ENCODE assay signal across 8 cellular contexts in the genomic region with DNA sequence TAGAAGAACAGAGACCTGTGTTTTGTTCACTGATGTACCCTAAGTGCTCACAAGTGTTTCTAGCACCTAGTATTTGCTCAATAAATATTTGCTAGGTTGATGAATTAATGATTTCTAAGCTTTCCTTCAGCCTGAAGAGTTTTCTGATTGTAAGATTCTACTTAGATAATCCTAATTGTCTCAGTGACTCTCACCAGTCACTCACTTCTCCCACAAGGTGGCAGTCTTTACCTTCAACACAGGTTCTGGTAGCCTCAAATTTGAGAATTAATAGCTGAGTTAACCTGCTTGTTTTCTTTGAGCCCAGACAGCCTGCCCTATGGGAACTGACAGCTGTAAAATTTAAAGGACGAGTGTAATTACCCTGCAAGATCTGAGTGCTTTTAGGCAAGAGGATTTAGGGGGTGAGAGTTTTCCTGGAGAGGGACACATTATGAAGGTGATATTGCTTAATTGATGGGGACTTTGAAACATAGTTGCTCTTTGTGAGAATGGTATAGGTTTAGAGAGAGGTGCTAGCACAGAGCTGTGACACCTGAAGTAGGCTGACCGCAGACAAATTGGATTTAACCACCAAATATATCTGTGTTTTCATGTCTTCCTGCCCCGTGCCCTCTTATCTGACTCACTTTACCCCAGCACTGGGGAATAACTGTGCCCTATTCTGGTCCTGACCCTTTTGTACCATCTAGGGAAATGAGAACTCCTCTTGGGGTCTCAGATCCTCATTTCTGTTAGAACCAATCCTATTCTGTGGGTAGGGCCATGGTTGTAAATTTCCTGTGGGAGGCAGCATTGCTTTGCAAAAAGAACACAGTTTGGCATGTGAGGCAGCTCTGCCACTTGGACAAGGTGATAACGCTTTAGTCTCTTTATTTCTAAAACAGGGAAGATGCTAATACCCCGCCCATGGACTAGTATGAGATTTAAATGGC. TPM values are rescaled to one million over a fixed set of nuclear protein-coding genes. Genes with fewer than 3 reads are reported as not detected.
DNase-seq lines count a peak whose midpoint lies in the region; ATAC-seq and TF ChIP-seq lines count a peak whose summit lies in the region.

No MANE protein-coding gene starts in this region.

- H3K9me2 ChIP-seq in SU-DHL-6 (replicated peaks; ENCODE audit: insufficient read depth, low read length): no peaks in the 10 kb centered on the region

- WGBS in right lobe of liver (ENCODE audit: insufficient coverage, low coverage, low lambda C conversion rate, missing lambda C conversion rate): 36% methylated on average over 4 of the region's 5 CpGs
- WGBS in thyroid gland, 2 donors: 45 to 51% methylated on average over 5 of the region's 5 CpGs

- no peak overlapping the region for H2AFZ ChIP-seq in SU-DHL-6 (ENCODE audit: low read depth, low read length, severe bottlenecking)

- peak overlapping the region; percentile 96 for H3K27ac ChIP-seq in SU-DHL-6 (ENCODE audit: low read depth, low read length)
- no peak overlapping the region for H3K27ac ChIP-seq in coronary artery
- no peak overlapping the region for H3K27ac ChIP-seq in right lobe of liver
- H3K27ac ChIP-seq in thyroid gland: no peak overlapping the region

- H3K4me1 ChIP-seq in right lobe of liver: peaks cover 0 to 3% (median 0%) of the 10 kb centered on the region in 4 donors
- H3K4me1 ChIP-seq in thyroid gland: no peaks in the 10 kb centered on the region

- H3K27me3 ChIP-seq in H7 (ENCODE audit: control insufficient read depth, insufficient read depth, low read length): no peaks in the 10 kb centered on the region
- no peaks in the 10 kb centered on the region for H3K27me3 ChIP-seq in SU-DHL-6 (ENCODE audit: low read length)
- no peaks in the 10 kb centered on the region for H3K27me3 ChIP-seq in right lobe of liver
- H3K27me3 ChIP-seq in thyroid gland: no peaks in the 10 kb centered on the region

- H3K4me2 ChIP-seq in SU-DHL-6 (ENCODE audit: low read depth, low read length, poor library complexity, severe bottlenecking): peak overlapping the region; percentile 44

- peaks cover 50% of the 10 kb centered on the region for H3F3A ChIP-seq in SU-DHL-6 (ENCODE audit: insufficient read depth)

- no peaks in the 10 kb centered on the region for H4K20me1 ChIP-seq in SU-DHL-6 (ENCODE audit: low read depth, low read length)

- H3K36me3 ChIP-seq in H7 (replicated peaks; ENCODE audit: control insufficient read depth, insufficient read depth, low read length) (no peaks in the 10 kb centered on the region), SU-DHL-6 (ENCODE audit: low read length) (peaks cover 18% of the 10 kb centered on the region), right lobe of liver (no peaks in the 10 kb centered on the region), thyroid gland (no peaks in the 10 kb centered on the region)

- intact Hi-C loops in right lobe of liver (cut with DNase I): loop anchor here (10.0 kb wide), 1 partner anchor 149 kb away; no protein-coding TSS in a partner anchor
- intact Hi-C loops in thyroid gland (cut with DNase I): loop anchor here (5.0 to 10.0 kb wide), 2 partner anchors 151 to 199 kb away; no protein-coding TSS in a partner anchor

- no peak for TF ChIP-seq POLR2A in NB4 (IDR thresholded peaks at IDR 0.05; ENCODE audit: extremely low read depth, insufficient read length)
- TF ChIP-seq POLR2A in right lobe of liver (IDR thresholded peaks at IDR 0.05): no peak
- no peak for TF ChIP-seq POLR2A in thyroid gland (IDR thresholded peaks at IDR 0.05)

- H3K9me3 ChIP-seq in SU-DHL-6 (ENCODE audit: insufficient read depth, low read length): no peaks in the 10 kb centered on the region
- no peaks in the 10 kb centered on the region for H3K9me3 ChIP-seq in right lobe of liver
- H3K9me3 ChIP-seq in thyroid gland: no peaks in the 10 kb centered on the region

- DNase-seq in stimulated activated CD4-positive, alpha-beta T cell treated with anti-CD3 and anti-CD28 coated beads, Interleukin-12 subunit alpha, Interleukin-12 subunit beta, amount 100 ng/mL, for 48 hours (ENCODE audit: low read depth in 2 of 3, low spot score in 1 of 3): peak in 2 of 3 donors; percentile 21 to 49
- no peak for DNase-seq in stimulated activated CD4-positive, alpha-beta T cell treated with anti-CD3 and anti-CD28 coated beads, Interleukin-4, amount 100 ng/mL, for 1 hour
- peak; percentile 49 for DNase-seq in H7
- DNase-seq in NB4 (ENCODE audit: low read depth): peak; percentile 84
- no peak for DNase-seq in coronary artery (ENCODE audit: low spot score)
- DNase-seq in right lobe of liver: no peak
- DNase-seq in thyroid gland: peak; percentile 25 to 39

- H3K9ac ChIP-seq in SU-DHL-6 (ENCODE audit: low read length): peak overlapping the region; percentile 24

- peaks cover 97% of the 10 kb centered on the region for H3K79me2 ChIP-seq in SU-DHL-6 (ENCODE audit: insufficient read depth, low read length)

- H3K4me3 ChIP-seq in H7 (ENCODE audit: insufficient read depth, low read depth, low read length) (no peak overlapping the region), NB4 (ENCODE audit: low read depth, low read length) (no peak overlapping the region), SU-DHL-6 (ENCODE audit: insufficient read depth, low read length, poor library complexity, severe bottlenecking) (no peak overlapping the region), coronary artery (no peak overlapping the region), right lobe of liver (no peak overlapping the region), thyroid gland (replicated peaks in 1 of 3) (no peak overlapping the region)

- TF ChIP-seq CTCF in NB4 (IDR thresholded peaks at IDR 0.05; ENCODE audit: low read depth, low read length) (peak; percentile 77), SU-DHL-6 (IDR thresholded peaks at IDR 0.05; ENCODE audit: insufficient read depth, low read length, poor library complexity, severe bottlenecking) (peak; percentile 80), coronary artery (IDR thresholded peaks at IDR 0.05) (peak; percentile 40), right lobe of liver (IDR thresholded peaks at IDR 0.05) (peak; percentile 73 to 85 (median 78)), thyroid gland (IDR thresholded peaks at IDR 0.05) (peak; percentile 31 to 78 (median 66))

- ATAC-seq in right lobe of liver: peak; percentile 82 to 88 (median 86)

RNA-seq across cellular contexts. Expression of a gene that starts 27.7 kb away (rescaled TPM):
- 0.15 and 1.1 TPM in 2 replicates for total RNA-seq in H7 (2014; rRNA removed; shearing (Covaris generic))
- 1 to 10 TPM in 4 of 6 experiments, under 1 TPM in 2; 0.74 to 8.4 (median 3.3) TPM for total RNA-seq in right lobe of liver
- total RNA-seq in thyroid gland: 10 to 100 TPM in 2 of 4 donors, 1 to 10 TPM in 2; 3.7 to 13.3 (median 9.5) TPM

Comparison
In these comparisons a context has a peak if more than half of its experiments do, and no peak if none do; other contexts are left out.
1. DNase-seq: peak in stimulated activated CD4-positive, alpha-beta T cell treated with anti-CD3 and anti-CD28 coated beads, Interleukin-12 subunit alpha, Interleukin-12 subunit beta, amount 100 ng/mL, for 48 hours (2 of 3), H7 (single experiment), NB4 (single experiment) and thyroid gland (2 of 2); none in stimulated activated CD4-positive, alpha-beta T cell treated with anti-CD3 and anti-CD28 coated beads, Interleukin-4, amount 100 ng/mL, for 1 hour (single experiment), coronary artery (single experiment) and right lobe of liver (0 of 3).
2. Peak in every context shown above with its lines, with median percentiles within 50 percentile points of each other: CTCF ChIP-seq.